ENCODE assay signal across 8 cellular contexts in genomic region chr5:149550267-149550582, GRCh38. TPM values are rescaled to one million over a fixed set of nuclear protein-coding genes. Genes with fewer than 3 reads are reported as not detected.
DNase-seq lines count a peak whose midpoint lies in the region; ATAC-seq and TF ChIP-seq lines count a peak whose summit lies in the region.

No MANE protein-coding gene starts in this region.

- no peaks in the 10 kb centered on the region for H3K27me3 Mint-ChIP-seq in activated T-cell treated with anti-CD3 and anti-CD28 coated beads, Interleukin-2, amount 50 U/mL, for 72 hours (ENCODE audit: low read depth)
- H3K27me3 Mint-ChIP-seq in T-helper 17 cell = no peaks in the 10 kb centered on the region

- no peaks in the 10 kb centered on the region for H3K9me3 Mint-ChIP-seq in activated T-cell treated with anti-CD3 and anti-CD28 coated beads, Interleukin-2, amount 50 U/mL, for 72 hours

- H2AFZ ChIP-seq in fibroblast of lung (ENCODE audit: low read length) (no peak overlapping the region), parathyroid adenoma (no peak overlapping the region)

- H3K36me3 ChIP-seq in fibroblast of lung (ENCODE audit: control insufficient read depth, insufficient read depth, low read length) (peaks cover 12% of the 10 kb centered on the region), parathyroid adenoma (ENCODE audit: control insufficient read depth, insufficient read depth, low read length) (no peaks in the 10 kb centered on the region)

- peaks cover 60% of the 10 kb centered on the region for H3K79me2 ChIP-seq in fibroblast of lung (ENCODE audit: control insufficient read depth, insufficient read depth, low read length)
- H3K79me2 ChIP-seq in parathyroid adenoma = peaks cover 49% of the 10 kb centered on the region

- H3K4me1 Mint-ChIP-seq in activated T-cell treated with anti-CD3 and anti-CD28 coated beads, Interleukin-2, amount 50 U/mL, for 72 hours (ENCODE audit: low read depth) = peaks cover 41% of the 10 kb centered on the region
- H3K4me1 Mint-ChIP-seq in T-helper 17 cell = peaks cover 44% of the 10 kb centered on the region

- ATAC-seq in activated T-cell treated with anti-CD3 and anti-CD28 coated beads, Interleukin-2, amount 50 U/mL, for 72 hours (replicated peaks in 1 of 2) = peak in 1 of 2 donors; percentile 15
- ATAC-seq in T-helper 17 cell (no peak), GM21423 (IDR thresholded peaks at IDR 0.05; ENCODE audit: unreplicated experiment) (no peak), HG02588 (IDR thresholded peaks at IDR 0.05; ENCODE audit: unreplicated experiment) (no peak)

- peak overlapping the region; percentile 99 for H3K27ac ChIP-seq in fibroblast of lung (ENCODE audit: insufficient read depth, low read length)
- peak overlapping the region; percentile 99 for H3K27ac ChIP-seq in parathyroid adenoma

- TF ChIP-seq CTCF in fibroblast of lung (conservative IDR thresholded peaks at IDR 0.05 in 1 of 2, IDR thresholded peaks at IDR 0.05 in 1 of 2; ENCODE audit: low read depth in 1 of 2, low read length in 2 of 2) = no peak
- no peak for TF ChIP-seq CTCF in parathyroid adenoma (IDR thresholded peaks at IDR 0.05)

- peaks cover 22 to 42% of the 10 kb centered on the region in 2 donors for H3K36me3 Mint-ChIP-seq in activated T-cell treated with anti-CD3 and anti-CD28 coated beads, Interleukin-2, amount 50 U/mL, for 72 hours (ENCODE audit: insufficient read depth in 2 of 2)
- H3K36me3 Mint-ChIP-seq in T-helper 17 cell (ENCODE audit: low read depth) = peaks cover 11% of the 10 kb centered on the region

- H3K4me3 Mint-ChIP-seq in activated T-cell treated with anti-CD3 and anti-CD28 coated beads, Interleukin-2, amount 50 U/mL, for 72 hours = peak overlapping the region; percentile 95 to 98
- H3K4me3 Mint-ChIP-seq in T-helper 17 cell = peak overlapping the region; percentile 98

- no peaks in the 10 kb centered on the region for H4K20me1 ChIP-seq in fibroblast of lung (ENCODE audit: control insufficient read depth, extremely low read depth, insufficient read depth, low read length)

- peak; percentile 29 to 33 for DNase-seq in activated T-cell treated with anti-CD3 and anti-CD28 coated beads, Interleukin-2, amount 50 U/mL, for 72 hours
- no peak for DNase-seq in activated T-cell treated with anti-CD3 and anti-CD28 coated beads, Interleukin-2, amount 50 U/mL, for 48 hours
- DNase-seq in T-helper 17 cell (no peak), fibroblast of lung (ENCODE audit: low read depth in 2 of 2) (peak; percentile 76 to 77), activated gamma-delta T cell treated with Interleukin-2 at 50 U/mL for 16 hours (no peak)

- peaks cover 9% of the 10 kb centered on the region for H3K4me1 ChIP-seq in fibroblast of lung (ENCODE audit: control insufficient read depth, extremely low read depth, insufficient read depth, low read length)
- H3K4me1 ChIP-seq in parathyroid adenoma = peaks cover 6% of the 10 kb centered on the region

- no peaks in the 10 kb centered on the region for H3K9me3 ChIP-seq in T-helper 17 cell (ENCODE audit: control insufficient read depth, low read length, poor library complexity, severe bottlenecking)
- no peaks in the 10 kb centered on the region for H3K9me3 ChIP-seq in fibroblast of lung (ENCODE audit: control insufficient read depth, insufficient read depth, low read depth, low read length)
- H3K9me3 ChIP-seq in parathyroid adenoma (ENCODE audit: control insufficient read depth, low read length) = no peaks in the 10 kb centered on the region

- H3K9ac ChIP-seq in fibroblast of lung (ENCODE audit: insufficient read depth, low read length) (peak overlapping the region; percentile 100), parathyroid adenoma (peak overlapping the region; percentile 99)

- peak overlapping the region; percentile 83 to 93 (median 90) for H3K4me3 ChIP-seq in fibroblast of lung (replicated peaks in 1 of 4; ENCODE audit: control extremely low read depth in 1 of 4, insufficient read depth in 1 of 4, low read depth in 3 of 4, low read length in 4 of 4)
- H3K4me3 ChIP-seq in parathyroid adenoma (ENCODE audit: low read depth, low read length) = peak overlapping the region; percentile 95

- H3K4me2 ChIP-seq in fibroblast of lung (ENCODE audit: extremely low read depth, insufficient read depth, low read length) (peak overlapping the region; percentile 99), parathyroid adenoma (ENCODE audit: low read length) (peak overlapping the region; percentile 100)

- peak overlapping the region; percentile 100 for H3K27ac Mint-ChIP-seq in activated T-cell treated with anti-CD3 and anti-CD28 coated beads, Interleukin-2, amount 50 U/mL, for 72 hours
- peak overlapping the region; percentile 99 for H3K27ac Mint-ChIP-seq in T-helper 17 cell

- H3K27me3 ChIP-seq in fibroblast of lung (ENCODE audit: control insufficient read depth, insufficient read depth, low read length) = no peaks in the 10 kb centered on the region
- H3K27me3 ChIP-seq in parathyroid adenoma (ENCODE audit: control insufficient read depth, insufficient read depth, low read length) = no peaks in the 10 kb centered on the region

RNA-seq across cellular contexts. Expression of gene CSNK1A1, which starts 1.0 kb away (rescaled TPM):
- total RNA-seq in activated T-cell treated with anti-CD3 and anti-CD28 coated beads, Interleukin-2, amount 50 U/mL, for 72 hours = 100 to 1,000 TPM; 176 to 209 TPM
- 100 to 1,000 TPM; 192 to 212 TPM for total RNA-seq in T-helper 17 cell
- total RNA-seq in fibroblast of lung = 522 and 674 TPM in 2 replicates
- 245 and 275 TPM in 2 replicates for polyA plus RNA-seq in fibroblast of lung
- 187 and 207 TPM in 2 replicates for polyA plus RNA-seq in fibroblast of lung (2012)
- polyA minus RNA-seq in fibroblast of lung (ENCODE audit: low replicate concordance) = 111 and 122 TPM in 2 replicates

RNA-seq across cellular contexts. Expression of gene ARHGEF37, which starts 31.1 kb away (rescaled TPM):
- 1 to 10 TPM; 1.6 to 3.7 TPM for total RNA-seq in activated T-cell treated with anti-CD3 and anti-CD28 coated beads, Interleukin-2, amount 50 U/mL, for 72 hours
- total RNA-seq in T-helper 17 cell = under 1 TPM; 0.25 to 0.76 TPM
- 3.1 and 5.3 TPM in 2 replicates for total RNA-seq in fibroblast of lung
- polyA plus RNA-seq in fibroblast of lung = 0.31 and 0.38 TPM in 2 replicates
- 0.64 and 0.86 TPM in 2 replicates for polyA plus RNA-seq in fibroblast of lung (2012)
- polyA minus RNA-seq in fibroblast of lung (ENCODE audit: low replicate concordance) = 0.93 and 10.3 TPM in 2 replicates

Comparison
In these comparisons a context has a peak if more than half of its experiments do, and no peak if none do; other contexts are left out.
1. DNase-seq: peak in activated T-cell treated with anti-CD3 and anti-CD28 coated beads, Interleukin-2, amount 50 U/mL, for 72 hours (2 of 2) and fibroblast of lung (2 of 2); none in activated T-cell treated with anti-CD3 and anti-CD28 coated beads, Interleukin-2, amount 50 U/mL, for 48 hours (0 of 2), T-helper 17 cell (0 of 3) and activated gamma-delta T cell treated with Interleukin-2 at 50 U/mL for 16 hours (single experiment).